8 cellular contexts compared by ENCODE assay signal in the genomic region with DNA sequence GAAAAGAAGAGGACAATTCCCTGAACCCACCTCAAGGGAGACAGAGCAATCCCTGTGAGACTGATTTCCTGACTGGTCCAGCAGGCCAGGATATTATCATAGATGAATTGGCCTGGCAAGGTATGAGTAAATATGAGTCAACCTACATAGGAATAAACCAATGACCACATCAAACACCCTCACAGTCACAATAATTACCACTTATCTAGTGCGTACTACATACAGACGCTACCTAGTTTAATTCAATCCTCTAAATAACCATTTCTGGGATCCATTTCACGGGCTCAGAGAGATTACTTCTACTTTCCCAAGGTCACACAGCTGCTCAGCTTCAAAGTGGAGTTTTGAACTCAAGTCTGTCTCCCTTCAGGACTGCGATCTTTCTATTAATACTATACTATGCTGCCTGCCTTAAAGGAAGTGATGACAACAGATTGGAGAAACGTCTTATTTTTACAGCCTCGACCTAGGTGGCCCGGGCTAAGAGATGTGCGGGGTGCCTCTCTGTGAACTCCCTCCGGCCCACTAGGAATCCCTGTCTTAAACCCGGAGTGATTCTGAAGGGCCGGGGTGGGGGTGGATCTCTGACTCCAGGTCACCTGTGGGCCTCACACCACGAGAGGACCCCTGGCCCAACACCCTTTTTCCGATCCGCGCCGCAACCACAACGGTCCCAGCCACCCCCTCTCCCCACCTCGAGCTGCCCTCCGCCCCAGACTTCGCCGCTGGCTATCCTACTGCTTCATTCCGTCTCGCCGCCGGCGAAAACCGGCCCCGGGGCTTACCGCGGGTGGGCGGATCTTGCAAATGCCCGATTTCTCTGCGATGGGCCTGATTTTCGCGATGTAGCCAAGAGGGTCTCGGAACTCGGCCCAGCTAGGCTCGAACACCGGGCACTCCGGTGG. TPM values are rescaled to one million over a fixed set of nuclear protein-coding genes. Genes with fewer than 3 reads are reported as not detected.
A peak's percentile ranks its signal among the peaks of the same experiment; 100 is the strongest.
DNase-seq lines count a peak whose midpoint lies in the region; ATAC-seq, FAIRE-seq and TF ChIP-seq lines count a peak whose summit lies in the region.

No MANE protein-coding gene starts in this region.

- H3K4me1 Mint-ChIP-seq in brain: peaks cover 45% of the 10 kb centered on the region

- peaks cover 7% of the 10 kb centered on the region; the same call in 1 of the 2 replicates for H3K4me1 ChIP-seq in Panc1 (ENCODE audit: control insufficient read depth, insufficient read depth, low read length)
- peaks cover 18% of the 10 kb centered on the region for H3K4me1 ChIP-seq in keratinocyte (ENCODE audit: control insufficient read depth, extremely low read depth, insufficient read depth, low read length)

- H3K4me3 ChIP-seq in Panc1 (ENCODE audit: low read depth in 2 of 2, low read length in 2 of 2) (peak overlapping the region; percentile 86 to 96), keratinocyte (ENCODE audit: control insufficient read depth in 2 of 3, extremely low read depth in 1 of 3, insufficient read depth in 2 of 3, low read depth in 1 of 3, low read length in 3 of 3) (peak overlapping the region; percentile 78 to 94 (median 87))

- intact Hi-C loops in Panc1 (cut with micrococcal nuclease; ENCODE audit: unreplicated experiment): no loop called here

- H3K79me2 ChIP-seq in keratinocyte (ENCODE audit: control insufficient read depth, insufficient read depth, low read length): peaks cover 56% of the 10 kb centered on the region

- CTCF ChIA-PET in Panc1 (lab: Charles Lee): no interaction called here

- dilution Hi-C loops in keratinocyte (cut with MboI; ENCODE audit: extremely low pct_ligation_motif_present, low sequenced_read_pairs): no loop called here

- peaks cover 10% of the 10 kb centered on the region for H3K9me1 ChIP-seq in keratinocyte (ENCODE audit: control insufficient read depth, extremely low read depth, insufficient read depth, low read length)

- H3K9me3 ChIP-seq in Panc1 (ENCODE audit: control insufficient read depth, insufficient read depth, low read depth, low read length) (no peaks in the 10 kb centered on the region), keratinocyte (ENCODE audit: control insufficient read depth, low read depth, low read length) (no peaks in the 10 kb centered on the region)

- in situ Hi-C loops in ACHN (cut with HindIII; ENCODE audit: low pct_ligation_motif_present, low pct_unique_long_range_greater_than_20kb, low sequenced_read_pairs) (no loop called here), Panc1 (cut with HindIII; ENCODE audit: low pct_unique_long_range_greater_than_20kb, low sequenced_read_pairs) (no loop called here), GM13976 (cut with MboI; ENCODE audit: low sequenced_read_pairs, unreplicated experiment) (no loop called here)

- peak overlapping the region; percentile 98 for H3K27ac ChIP-seq in Panc1 (ENCODE audit: low read length)
- H3K27ac ChIP-seq in keratinocyte (ENCODE audit: control insufficient read depth, insufficient read depth, low read length): peak overlapping the region; percentile 99

- H3K27me3 Mint-ChIP-seq in brain: peaks cover 27% of the 10 kb centered on the region

- H3K27ac Mint-ChIP-seq in brain: peak overlapping the region; percentile 93 to 100 (median 100)

- H3K9me3 Mint-ChIP-seq in brain: no peaks in the 10 kb centered on the region

- H3K36me3 ChIP-seq in Panc1 (ENCODE audit: control insufficient read depth, insufficient read depth, low read length) (no peaks in the 10 kb centered on the region; the same call in none of the 2 replicates), keratinocyte (ENCODE audit: control insufficient read depth in 2 of 2, extremely low read depth in 1 of 2, insufficient read depth in 2 of 2, low read length in 2 of 2) (peaks cover 15 to 30% of the 10 kb centered on the region in 2 experiments)

- H3K36me3 Mint-ChIP-seq in brain: peaks cover 56% of the 10 kb centered on the region

- ATAC-seq in GM19351 (IDR thresholded peaks at IDR 0.05; ENCODE audit: unreplicated experiment) (peak; percentile 9), Panc1 (peak; percentile 57), HG03460 (IDR thresholded peaks at IDR 0.05; ENCODE audit: unreplicated experiment) (no peak)

- FAIRE-seq in keratinocyte (lab: Jason Lieb, UNC): peak; percentile 79

- peak overlapping the region; percentile 96 for H3K9ac ChIP-seq in keratinocyte (ENCODE audit: control insufficient read depth, extremely low read depth, insufficient read depth, low read length)

- no peaks in the 10 kb centered on the region for H3K27me3 ChIP-seq in Panc1 (ENCODE audit: control insufficient read depth, insufficient read depth, low read length)
- no peaks in the 10 kb centered on the region for H3K27me3 ChIP-seq in keratinocyte (ENCODE audit: control insufficient read depth, extremely low read depth, insufficient read depth, low read length)

- TF ChIP-seq CTCF in Panc1 (IDR thresholded peaks at IDR 0.05) (no peak), brain (conservative IDR thresholded peaks at IDR 0.05) (no peak), keratinocyte (optimal IDR thresholded peaks at IDR 0.05 in 1 of 3, IDR thresholded peaks at IDR 0.05 in 1 of 3, conservative IDR thresholded peaks at IDR 0.05 in 1 of 3; ENCODE audit: extremely low read depth in 1 of 3, insufficient read depth in 2 of 3, low read length in 3 of 3) (no peak), GM13976 (IDR thresholded peaks at IDR 0.05; ENCODE audit: borderline replicate concordance, control extremely low read depth, extremely low read depth, insufficient read depth, missing control alignments) (no peak)

- no peak overlapping the region for H2AFZ ChIP-seq in keratinocyte (ENCODE audit: control insufficient read depth, low read length)

- POLR2A ChIA-PET in Panc1 (lab: Charles Lee): no interaction called here

- H4K20me1 ChIP-seq in keratinocyte (ENCODE audit: control insufficient read depth, extremely low read depth, insufficient read depth, low read length): peaks cover 25% of the 10 kb centered on the region

- peak overlapping the region; percentile 93 to 99 (median 98) for H3K4me3 Mint-ChIP-seq in brain

- H3K4me2 ChIP-seq in keratinocyte (ENCODE audit: control insufficient read depth, extremely low read depth, insufficient read depth, low read depth, low read length): peak overlapping the region; percentile 83

- BruUV-seq in Panc1 (replicated peaks; lab: Mats Ljungman, UMichigan): no TSS peak

- DNase-seq in ACHN: peak; percentile 37
- DNase-seq in Panc1 (ENCODE audit: low read depth, low spot score): peak; percentile 38
- peak; percentile 19 for DNase-seq in keratinocyte (ENCODE audit: low read depth, low spot score)
- peak; percentile 25 for DNase-seq in stimulated activated CD8-positive, alpha-beta memory T cell treated with anti-CD3 and anti-CD28 coated beads, Interleukin-4, amount 100 ng/mL, for 48 hours
- no peak for DNase-seq in GM13976 (ENCODE audit: low spot score)

RNA-seq across cellular contexts. Expression of a gene that starts 0.8 kb away (rescaled TPM):
- total RNA-seq in Panc1 (2021; ENCODE audit: unreplicated experiment): 104 TPM
- 71.8 TPM for polyA plus RNA-seq in Panc1 (2012; ENCODE audit: insufficient read length)
- polyA plus RNA-seq in brain (ENCODE audit: insufficient read depth, low read depth, low replicate concordance): 54.7 TPM
- 44.0 to 48.3 TPM (median 46.0 TPM) in 3 replicates for polyA plus RNA-seq in keratinocyte
- polyA plus RNA-seq in keratinocyte (2011; ENCODE audit: low read depth): 48.1 TPM
- 24.2 TPM in 2 replicates for polyA plus RNA-seq in keratinocyte (2011; cell fraction: cytosol; rRNA removed)
- polyA plus RNA-seq in keratinocyte (2011; cell fraction: nucleus; rRNA removed): 155 and 158 TPM in 2 replicates
- polyA plus RNA-seq in keratinocyte (2012; ENCODE audit: low replicate concordance): 44.1 and 53.6 TPM in 2 replicates
- 95.0 to 134 TPM (median 98.4 TPM) in 3 replicates for polyA minus RNA-seq in keratinocyte
- 54.9 TPM for polyA minus RNA-seq in keratinocyte (2011; cell fraction: cytosol; rRNA and poly(A)+ RNA removed)
- 95.6 and 101 TPM in 2 replicates for polyA minus RNA-seq in keratinocyte (2011; cell fraction: nucleus; rRNA and poly(A)+ RNA removed)

RNA-seq across cellular contexts. Expression of a gene that starts 57.2 kb away (rescaled TPM):
- 38.8 TPM for total RNA-seq in Panc1 (2021; ENCODE audit: unreplicated experiment)
- polyA plus RNA-seq in Panc1 (2012; ENCODE audit: insufficient read length): 50.7 TPM
- polyA plus RNA-seq in brain (ENCODE audit: insufficient read depth, low read depth, low replicate concordance) (17.8 TPM), keratinocyte (3.9 to 7.7 TPM (median 4.7 TPM) in 3 replicates)
- 2.5 TPM for polyA plus RNA-seq in keratinocyte (2011; ENCODE audit: low read depth)
- polyA plus RNA-seq in keratinocyte (2011; cell fraction: cytosol; rRNA removed): 5.1 and 6.0 TPM in 2 replicates
- polyA plus RNA-seq in keratinocyte (2011; cell fraction: nucleus; rRNA removed): 10.2 and 13.5 TPM in 2 replicates
- polyA plus RNA-seq in keratinocyte (2012; ENCODE audit: low replicate concordance): 7.0 and 7.7 TPM in 2 replicates
- polyA minus RNA-seq in keratinocyte: 5.5 to 6.9 TPM (median 6.3 TPM) in 3 replicates
- polyA minus RNA-seq in keratinocyte (2011; cell fraction: cytosol; rRNA and poly(A)+ RNA removed): 10.9 TPM
- polyA minus RNA-seq in keratinocyte (2011; cell fraction: nucleus; rRNA and poly(A)+ RNA removed): 10.3 and 11.1 TPM in 2 replicates
